Comparison of ENCODE assay signal across 20 cellular contexts in genomic region chr2:177666408-177666807, GRCh38.
DNase-seq lines count a peak whose midpoint lies in the region; ATAC-seq, FAIRE-seq and TF ChIP-seq lines count a peak whose summit lies in the region.
"Had no signal": no experiment of that assay in that cellular context is flagged by ENCODE, and none has a peak within 500 bp of the region (broad histone marks: within the 10 kb centered on the region; RNA-seq: fewer than 3 reads in every experiment).

No MANE protein-coding gene starts in this region.

- TF ChIP-seq RAD21 in K562 (CRISPR knock-in tag; conservative IDR thresholded peaks at IDR 0.05 in 1 of 2, IDR thresholded peaks at IDR 0.05 in 1 of 2): no peak

- H3K9me3 ChIP-seq in MM.1S (replicated peaks; ENCODE audit: insufficient read depth, low read length): no peaks in the 10 kb centered on the region
- H3K9me3 ChIP-seq in K562 (replicated peaks; ENCODE audit: control insufficient read depth, insufficient read depth, low read depth, low read length): no peaks in the 10 kb centered on the region
- H3K9me3 ChIP-seq: right lobe of liver, transverse colon had no signal

- H3K27me3 Mint-ChIP-seq in nephron (ENCODE audit: low read depth): no peaks in the 10 kb centered on the region

- no peak overlapping the region for H3K27ac ChIP-seq in MM.1S (ENCODE audit: low read length)
- H3K27ac ChIP-seq in K562 (ENCODE audit: extremely low read depth, low read depth, low read length): no peak overlapping the region
- H3K27ac ChIP-seq: coronary artery, right lobe of liver, SK-N-MC, transverse colon, VCaP had no signal

- no peak overlapping the region for H3K4me3 Mint-ChIP-seq in nephron
- H3K4me3 Mint-ChIP-seq: H9 had no signal

- H2AFZ ChIP-seq in MM.1S (ENCODE audit: low read length): no peak overlapping the region
- no peak overlapping the region for H2AFZ ChIP-seq in K562 (ENCODE audit: low read depth, low read length)

- peak; percentile 13 for DNase-seq in H4 (ENCODE audit: low spot score)
- peak; percentile 57 for DNase-seq in MM.1S
- DNase-seq in K562 (ENCODE audit: extremely low read depth in 1 of 4, low spot score in 3 of 4): peak in 1 of 4 experiments; percentile 43
- DNase-seq in NCI-H1092 treated with DMSO at 0.1 percent for 48 hours (lab: John Stamatoyannopoulos, UW): no peak
- no peak for DNase-seq in NCI-H2227 treated with DMSO at 0.1 percent for 48 hours (lab: John Stamatoyannopoulos, UW)
- DNase-seq in stimulated activated CD4-positive, alpha-beta T cell treated with anti-CD3 and anti-CD28 coated beads, Interleukin-1b, Interleukin-23, amount 100 ng/mL, for 48 hours: no peak
- DNase-seq in cardiac septum (ENCODE audit: low spot score): no peak
- DNase-seq: activated CD8-positive, alpha-beta memory T cell treated with anti-CD3 and anti-CD28 coated beads for 24 hours; DMS 273 treated with DMSO at 0.1 percent for 48 hours; H9; kidney glomerular epithelial cell; NCI-H1436 treated with DMSO at 0.1 percent for 48 hours; right lobe of liver; stimulated activated CD4-positive, alpha-beta T cell treated with anti-CD3 and anti-CD28 coated beads, Interleukin-4, amount 100 ng/mL, for 4 hours; transverse colon had no signal

- CTCF ChIA-PET in K562 (lab: Yijun Ruan, JAX; ENCODE audit: low intra/inter-chr PET ratio): no interaction called here

- H3K9me1 ChIP-seq in K562 (ENCODE audit: control insufficient read depth, insufficient read depth, low read length): no peaks in the 10 kb centered on the region

- H3F3A ChIP-seq in MM.1S (ENCODE audit: insufficient read depth, low read length): 0 out of 2 replicates have a peak, but pooled peaks cover 4% of the 10 kb centered on the region

- TF ChIP-seq EP300 in K562 (IDR thresholded peaks at IDR 0.05; ENCODE audit: low read length): 0 out of 2 replicates have a peak, but pooled peaks have one; percentile 43

- peak overlapping the region; percentile 39; the same call in 1 of the 2 replicates for H3K4me2 ChIP-seq in MM.1S (ENCODE audit: low read depth, low read length)
- no peak overlapping the region for H3K4me2 ChIP-seq in K562 (ENCODE audit: insufficient read depth, low read length)

- H3K9ac ChIP-seq in MM.1S (ENCODE audit: low read length): no peak overlapping the region
- H3K9ac ChIP-seq in K562 (ENCODE audit: insufficient read depth in 1 of 2, low read depth in 2 of 2, low read length in 2 of 2): no peak overlapping the region

- H3K9me2 ChIP-seq in MM.1S (replicated peaks; ENCODE audit: insufficient read depth, low read length): no peaks in the 10 kb centered on the region

- no peak for FAIRE-seq in K562 (lab: Jason Lieb, UNC)

- H3K36me3 ChIP-seq in MM.1S (replicated peaks; ENCODE audit: insufficient read depth, low read length) (no peaks in the 10 kb centered on the region), K562 (ENCODE audit: control insufficient read depth, insufficient read depth, low read length) (no peaks in the 10 kb centered on the region)
- H3K36me3 ChIP-seq: right lobe of liver, transverse colon had no signal

- H3K9me3 Mint-ChIP-seq in nephron: no peaks in the 10 kb centered on the region
- H3K9me3 Mint-ChIP-seq: activated T-helper 2 cell treated with anti-CD3 and anti-CD28 coated beads, Interferon-gamma antibody, Interleukin-2, Interleukin-4, amounts not matched to agents 10 μg/mL and 5 μg/mL and 100 μg/mL, durations not matched to agents 14 hours and 24 hours and 36 hours; H9 had no signal

- peak; percentile 63 for ATAC-seq in K562
- ATAC-seq: right lobe of liver had no signal

- POLR2A ChIA-PET in K562 (lab: Yijun Ruan, JAX): interaction anchor here (0.7 to 2.3 kb wide), 4 partner anchors 10 to 14 kb away, joined by 3 to 8 read pairs (median 5); no protein-coding TSS in a partner anchor

- no peaks in the 10 kb centered on the region for H4K20me1 ChIP-seq in MM.1S (ENCODE audit: insufficient read depth, low read length)
- H4K20me1 ChIP-seq in K562 (replicated peaks; ENCODE audit: control insufficient read depth, insufficient read depth, low read length): no peaks in the 10 kb centered on the region

- no peak for TF ChIP-seq POLR2A in K562 (conservative IDR thresholded peaks at IDR 0.05)

- no TSS peak for BruUV-seq in K562 (replicated peaks; lab: Mats Ljungman, UMichigan)

- TF ChIP-seq CTCF in MM.1S (IDR thresholded peaks at IDR 0.05; ENCODE audit: low read length) (no peak), K562 (IDR thresholded peaks at IDR 0.05 in 2 of 3, conservative IDR thresholded peaks at IDR 0.05 in 1 of 3; ENCODE audit: insufficient read depth in 2 of 3, low read depth in 1 of 3, low read length in 3 of 3) (no peak), nephron (IDR thresholded peaks at IDR 0.05; ENCODE audit: unreplicated experiment in 3 of 3) (no peak)

- H3K4me3 ChIP-seq in MM.1S (ENCODE audit: low read length): no peak overlapping the region
- H3K4me3 ChIP-seq in K562: no peak overlapping the region
- H3K4me3 ChIP-seq: coronary artery, right lobe of liver, SK-N-MC, transverse colon had no signal

- in situ Hi-C loops in K562 (cut with MboI): no loop called here

- H3K27me3 ChIP-seq in MM.1S (replicated peaks; ENCODE audit: insufficient read depth, low read length): no peaks in the 10 kb centered on the region
- no peaks in the 10 kb centered on the region; a peak in 1 of 5 replicates for H3K27me3 ChIP-seq in K562 (ENCODE audit: control insufficient read depth in 2 of 2, insufficient read depth in 2 of 2, low read length in 2 of 2)
- H3K27me3 ChIP-seq: right lobe of liver, transverse colon had no signal

- H3K4me1 Mint-ChIP-seq in nephron: peaks cover 61% of the 10 kb centered on the region

- H3K36me3 Mint-ChIP-seq in nephron (ENCODE audit: low read depth): peaks cover 3% of the 10 kb centered on the region

- H3K4me1 ChIP-seq in MM.1S (ENCODE audit: low read length): peaks cover 7% of the 10 kb centered on the region
- H3K4me1 ChIP-seq in K562 (replicated peaks in 1 of 2; ENCODE audit: control insufficient read depth in 2 of 2, insufficient read depth in 2 of 2, low read length in 2 of 2): peaks cover 0 to 6% of the 10 kb centered on the region in 2 experiments; a peak in 2 of 5 replicates
- H3K4me1 ChIP-seq: transverse colon had no signal

- H3K79me2 ChIP-seq in MM.1S (ENCODE audit: low read length): no peaks in the 10 kb centered on the region
- H3K79me2 ChIP-seq in K562 (ENCODE audit: control insufficient read depth, insufficient read depth, low read length): no peaks in the 10 kb centered on the region

- H3K27ac Mint-ChIP-seq in nephron: peak overlapping the region; percentile 0 to 69 (median 11)
- H3K27ac Mint-ChIP-seq: activated T-helper 2 cell treated with anti-CD3 and anti-CD28 coated beads, Interferon-gamma antibody, Interleukin-2, Interleukin-4, amounts not matched to agents 10 μg/mL and 5 μg/mL and 100 μg/mL, durations not matched to agents 14 hours and 24 hours and 36 hours; H9 had no signal

- intact Hi-C loops in K562 (cut with micrococcal nuclease) (no loop called here), cardiac septum (cut with DNase I) (no loop called here)

TF ChIP-seq in K562, 482 proteins besides CTCF, POLR2A, EP300 and RAD21 (continues in another document):
- TF ChIP-seq, protein P1, sequence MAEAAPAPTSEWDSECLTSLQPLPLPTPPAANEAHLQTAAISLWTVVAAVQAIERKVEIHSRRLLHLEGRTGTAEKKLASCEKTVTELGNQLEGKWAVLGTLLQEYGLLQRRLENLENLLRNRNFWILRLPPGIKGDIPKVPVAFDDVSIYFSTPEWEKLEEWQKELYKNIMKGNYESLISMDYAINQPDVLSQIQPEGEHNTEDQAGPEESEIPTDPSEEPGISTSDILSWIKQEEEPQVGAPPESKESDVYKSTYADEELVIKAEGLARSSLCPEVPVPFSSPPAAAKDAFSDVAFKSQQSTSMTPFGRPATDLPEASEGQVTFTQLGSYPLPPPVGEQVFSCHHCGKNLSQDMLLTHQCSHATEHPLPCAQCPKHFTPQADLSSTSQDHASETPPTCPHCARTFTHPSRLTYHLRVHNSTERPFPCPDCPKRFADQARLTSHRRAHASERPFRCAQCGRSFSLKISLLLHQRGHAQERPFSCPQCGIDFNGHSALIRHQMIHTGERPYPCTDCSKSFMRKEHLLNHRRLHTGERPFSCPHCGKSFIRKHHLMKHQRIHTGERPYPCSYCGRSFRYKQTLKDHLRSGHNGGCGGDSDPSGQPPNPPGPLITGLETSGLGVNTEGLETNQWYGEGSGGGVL (CRISPR knock-in tag; IDR thresholded peaks at IDR 0.05): no peak
- TF ChIP-seq ZNF583 (CRISPR knock-in tag; IDR thresholded peaks at IDR 0.05) (no peak), L3MBTL2 (IDR thresholded peaks at IDR 0.05) (no peak), SOX6 (IDR thresholded peaks at IDR 0.05) (peak; percentile 87), CEBPZ (IDR thresholded peaks at IDR 0.05; ENCODE audit: borderline replicate concordance, low read depth, low read length) (no peak), LARP7 (IDR thresholded peaks at IDR 0.05) (no peak), RFX5 (IDR thresholded peaks at IDR 0.05; ENCODE audit: low read depth, low read length) (no peak), ZEB2 (IDR thresholded peaks at IDR 0.05) (0 out of 2 replicates have a peak, but pooled peaks have one; percentile 26), SMARCE1 (IDR thresholded peaks at IDR 0.05) (peak; percentile 66; the same call in 1 of the 2 replicates), FUS (optimal IDR thresholded peaks at IDR 0.05; ENCODE audit: low read depth, low read length) (no peak)

Comparison
In these comparisons a context has a peak if more than half of its experiments do, and no peak if none do; other contexts are left out.
1. DNase-seq: peak in H4 (single experiment) and MM.1S (single experiment); none in NCI-H1092 treated with DMSO at 0.1 percent for 48 hours (single experiment), NCI-H2227 treated with DMSO at 0.1 percent for 48 hours (single experiment), stimulated activated CD4-positive, alpha-beta T cell treated with anti-CD3 and anti-CD28 coated beads, Interleukin-1b, Interleukin-23, amount 100 ng/mL, for 48 hours (single experiment) and cardiac septum (single experiment).